In the genomic region with DNA sequence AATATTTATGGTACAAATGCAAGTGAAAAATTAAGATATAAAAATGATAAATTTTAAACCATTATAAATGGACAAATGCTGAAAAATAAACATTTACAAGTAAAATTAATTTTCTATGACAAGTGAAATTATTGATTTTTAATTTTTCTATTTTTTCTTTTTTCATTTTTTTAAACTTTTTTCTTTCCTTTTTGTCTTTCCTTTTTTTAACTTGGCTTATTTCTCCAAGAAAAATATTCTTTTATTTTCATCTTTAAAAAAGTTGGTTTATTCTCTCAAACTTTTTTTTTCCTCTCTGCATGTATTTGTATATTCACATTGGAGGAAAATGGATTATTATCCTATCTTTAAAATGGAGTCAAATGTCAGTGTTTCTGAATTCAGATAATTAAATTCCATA, we compare ENCODE assay signal across 1 cellular context.
TF ChIP-seq lines count a peak whose summit lies in the region.

No MANE protein-coding gene starts in this region.

TF ChIP-seq in GM23338, 12 proteins besides CTCF, POLR2A, EP300 and RAD21 (continued from another document):
- TF ChIP-seq STAT1 (IDR thresholded peaks at IDR 0.05; ENCODE audit: unreplicated experiment) (no peak), POLR2AphosphoS5 (IDR thresholded peaks at IDR 0.05; ENCODE audit: low read depth) (no peak)
- TF ChIP-seq, protein P1, sequence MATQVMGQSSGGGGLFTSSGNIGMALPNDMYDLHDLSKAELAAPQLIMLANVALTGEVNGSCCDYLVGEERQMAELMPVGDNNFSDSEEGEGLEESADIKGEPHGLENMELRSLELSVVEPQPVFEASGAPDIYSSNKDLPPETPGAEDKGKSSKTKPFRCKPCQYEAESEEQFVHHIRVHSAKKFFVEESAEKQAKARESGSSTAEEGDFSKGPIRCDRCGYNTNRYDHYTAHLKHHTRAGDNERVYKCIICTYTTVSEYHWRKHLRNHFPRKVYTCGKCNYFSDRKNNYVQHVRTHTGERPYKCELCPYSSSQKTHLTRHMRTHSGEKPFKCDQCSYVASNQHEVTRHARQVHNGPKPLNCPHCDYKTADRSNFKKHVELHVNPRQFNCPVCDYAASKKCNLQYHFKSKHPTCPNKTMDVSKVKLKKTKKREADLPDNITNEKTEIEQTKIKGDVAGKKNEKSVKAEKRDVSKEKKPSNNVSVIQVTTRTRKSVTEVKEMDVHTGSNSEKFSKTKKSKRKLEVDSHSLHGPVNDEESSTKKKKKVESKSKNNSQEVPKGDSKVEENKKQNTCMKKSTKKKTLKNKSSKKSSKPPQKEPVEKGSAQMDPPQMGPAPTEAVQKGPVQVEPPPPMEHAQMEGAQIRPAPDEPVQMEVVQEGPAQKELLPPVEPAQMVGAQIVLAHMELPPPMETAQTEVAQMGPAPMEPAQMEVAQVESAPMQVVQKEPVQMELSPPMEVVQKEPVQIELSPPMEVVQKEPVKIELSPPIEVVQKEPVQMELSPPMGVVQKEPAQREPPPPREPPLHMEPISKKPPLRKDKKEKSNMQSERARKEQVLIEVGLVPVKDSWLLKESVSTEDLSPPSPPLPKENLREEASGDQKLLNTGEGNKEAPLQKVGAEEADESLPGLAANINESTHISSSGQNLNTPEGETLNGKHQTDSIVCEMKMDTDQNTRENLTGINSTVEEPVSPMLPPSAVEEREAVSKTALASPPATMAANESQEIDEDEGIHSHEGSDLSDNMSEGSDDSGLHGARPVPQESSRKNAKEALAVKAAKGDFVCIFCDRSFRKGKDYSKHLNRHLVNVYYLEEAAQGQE (IDR thresholded peaks at IDR 0.05; ENCODE audit: unreplicated experiment) = no peak
TF ChIP-seq in GM23338: peak in this region for 0.
